1 cellular context compared by ENCODE assay signal in the genomic region with DNA sequence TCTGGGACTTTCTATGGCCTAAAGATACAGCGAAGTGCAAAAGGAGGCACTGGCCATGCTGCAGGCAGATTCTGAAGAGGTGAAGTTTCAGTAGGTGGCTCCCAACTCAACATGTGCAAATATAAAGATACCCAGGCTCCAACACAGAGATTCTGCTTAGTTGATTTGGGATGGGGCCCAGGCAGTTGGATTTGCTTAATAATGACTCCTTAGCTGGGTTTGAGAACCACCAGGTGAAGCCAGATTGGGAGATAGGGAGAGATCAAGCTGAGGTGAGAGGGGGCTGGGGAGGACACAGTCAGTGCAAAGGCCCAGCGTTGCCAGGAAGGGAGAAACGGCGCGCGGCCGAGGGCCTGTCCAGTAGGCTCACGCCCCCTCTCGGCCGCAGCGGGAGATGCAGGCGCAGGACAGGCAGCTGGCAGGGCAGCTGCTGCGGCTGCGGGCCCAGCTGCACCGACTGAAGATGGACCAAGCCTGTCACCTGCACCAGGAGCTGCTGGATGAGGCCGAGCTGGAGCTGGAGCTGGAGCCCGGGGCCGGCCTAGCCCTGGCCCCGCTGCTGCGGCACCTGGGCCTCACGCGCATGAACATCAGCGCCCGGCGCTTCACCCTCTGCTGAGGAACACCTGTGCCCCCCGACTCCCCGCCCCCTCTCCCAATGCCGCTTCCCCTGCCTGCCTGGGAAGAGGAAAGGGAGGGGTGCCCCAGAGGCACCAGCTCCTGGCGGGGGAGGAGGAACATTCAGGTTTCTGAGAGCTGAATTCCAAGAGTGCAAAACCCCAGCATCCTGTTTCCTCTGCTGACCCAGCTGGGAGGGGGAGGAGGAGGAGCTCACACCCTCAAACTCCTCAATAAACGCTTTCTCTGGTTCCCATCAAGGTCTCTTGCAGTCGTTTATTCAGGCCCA.
TF ChIP-seq lines count a peak whose summit lies in the region.

No MANE protein-coding gene starts in this region.

TF ChIP-seq in HepG2, 621 proteins besides CTCF, POLR2A, EP300 and RAD21 (continued from another document and continues in another):
- no peak for TF ChIP-seq MYNN (CRISPR knock-in tag; IDR thresholded peaks at IDR 0.05; ENCODE audit: low read depth)
- TF ChIP-seq ZSCAN31 (CRISPR knock-in tag; IDR thresholded peaks at IDR 0.05; ENCODE audit: low read depth): peak; percentile 86; the same call in 1 of the 2 replicates
- TF ChIP-seq ZBTB26 (CRISPR knock-in tag; IDR thresholded peaks at IDR 0.05; ENCODE audit: borderline replicate concordance): no peak
- no peak for TF ChIP-seq MAF1 (CRISPR knock-in tag; IDR thresholded peaks at IDR 0.05; ENCODE audit: borderline replicate concordance)
- TF ChIP-seq ZNF766 (CRISPR knock-in tag; IDR thresholded peaks at IDR 0.05; ENCODE audit: borderline replicate concordance): no peak
- no peak for TF ChIP-seq ZNF282 (IDR thresholded peaks at IDR 0.05; ENCODE audit: partially characterized antibody)
- peak; percentile 56; the same call in 1 of the 2 replicates for TF ChIP-seq SKIL (CRISPR knock-in tag; IDR thresholded peaks at IDR 0.05; ENCODE audit: borderline replicate concordance)
- TF ChIP-seq SCMH1 (CRISPR knock-in tag; IDR thresholded peaks at IDR 0.05; ENCODE audit: borderline replicate concordance): no peak
- peak; percentile 35 for TF ChIP-seq CEBPG (CRISPR knock-in tag; IDR thresholded peaks at IDR 0.05)
- TF ChIP-seq TRIM24 (CRISPR knock-in tag; IDR thresholded peaks at IDR 0.05): no peak
- TF ChIP-seq TBX2 (CRISPR knock-in tag; IDR thresholded peaks at IDR 0.05; ENCODE audit: borderline replicate concordance): peak; percentile 37; the same call in 1 of the 2 replicates
- no peak for TF ChIP-seq ZNF816 (CRISPR knock-in tag; IDR thresholded peaks at IDR 0.05; ENCODE audit: borderline replicate concordance)
- no peak for TF ChIP-seq ZSCAN9 (CRISPR knock-in tag; IDR thresholded peaks at IDR 0.05; ENCODE audit: borderline replicate concordance)
- TF ChIP-seq CREM (IDR thresholded peaks at IDR 0.05): no peak
- no peak for TF ChIP-seq CREM (CRISPR knock-in tag; IDR thresholded peaks at IDR 0.05)
- TF ChIP-seq, protein P1, sequence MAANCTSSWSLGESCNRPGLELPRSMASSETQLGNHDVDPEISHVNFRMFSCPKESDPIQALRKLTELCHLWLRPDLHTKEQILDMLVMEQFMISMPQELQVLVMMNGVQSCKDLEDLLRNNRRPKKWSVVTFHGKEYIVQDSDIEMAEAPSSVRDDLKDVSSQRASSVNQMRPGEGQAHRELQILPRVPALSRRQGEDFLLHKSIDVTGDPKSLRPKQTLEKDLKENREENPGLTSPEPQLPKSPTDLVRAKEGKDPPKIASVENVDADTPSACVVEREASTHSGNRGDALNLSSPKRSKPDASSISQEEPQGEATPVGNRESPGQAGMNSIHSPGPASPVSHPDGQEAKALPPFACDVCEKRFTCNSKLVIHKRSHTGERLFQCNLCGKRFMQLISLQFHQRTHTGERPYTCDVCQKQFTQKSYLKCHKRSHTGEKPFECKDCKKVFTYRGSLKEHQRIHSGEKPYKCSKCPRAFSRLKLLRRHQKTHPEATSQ (CRISPR knock-in tag; IDR thresholded peaks at IDR 0.05; ENCODE audit: borderline replicate concordance): no peak
- TF ChIP-seq ZNF607 (CRISPR knock-in tag; IDR thresholded peaks at IDR 0.05; ENCODE audit: borderline replicate concordance): no peak
- no peak for TF ChIP-seq KLF13 (CRISPR knock-in tag; IDR thresholded peaks at IDR 0.05)
- TF ChIP-seq, protein P2, sequence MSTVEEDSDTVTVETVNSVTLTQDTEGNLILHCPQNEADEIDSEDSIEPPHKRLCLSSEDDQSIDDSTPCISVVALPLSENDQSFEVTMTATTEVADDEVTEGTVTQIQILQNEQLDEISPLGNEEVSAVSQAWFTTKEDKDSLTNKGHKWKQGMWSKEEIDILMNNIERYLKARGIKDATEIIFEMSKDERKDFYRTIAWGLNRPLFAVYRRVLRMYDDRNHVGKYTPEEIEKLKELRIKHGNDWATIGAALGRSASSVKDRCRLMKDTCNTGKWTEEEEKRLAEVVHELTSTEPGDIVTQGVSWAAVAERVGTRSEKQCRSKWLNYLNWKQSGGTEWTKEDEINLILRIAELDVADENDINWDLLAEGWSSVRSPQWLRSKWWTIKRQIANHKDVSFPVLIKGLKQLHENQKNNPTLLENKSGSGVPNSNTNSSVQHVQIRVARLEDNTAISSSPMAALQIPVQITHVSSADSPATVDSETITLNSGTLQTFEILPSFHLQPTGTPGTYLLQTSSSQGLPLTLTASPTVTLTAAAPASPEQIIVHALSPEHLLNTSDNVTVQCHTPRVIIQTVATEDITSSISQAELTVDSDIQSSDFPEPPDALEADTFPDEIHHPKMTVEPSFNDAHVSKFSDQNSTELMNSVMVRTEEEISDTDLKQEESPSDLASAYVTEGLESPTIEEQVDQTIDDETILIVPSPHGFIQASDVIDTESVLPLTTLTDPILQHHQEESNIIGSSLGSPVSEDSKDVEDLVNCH (CRISPR knock-in tag; IDR thresholded peaks at IDR 0.05): no peak
- TF ChIP-seq HNRNPLL (IDR thresholded peaks at IDR 0.05; ENCODE audit: low read depth, low read length, poor library complexity, severe bottlenecking): peak; percentile 81
- TF ChIP-seq ZMYM3 (CRISPR knock-in tag; IDR thresholded peaks at IDR 0.05): peak; percentile 99
- TF ChIP-seq CREB1 (IDR thresholded peaks at IDR 0.05): no peak
- no peak for TF ChIP-seq CREB1 (CRISPR knock-in tag; IDR thresholded peaks at IDR 0.05)
- TF ChIP-seq ZNF432 (CRISPR knock-in tag; IDR thresholded peaks at IDR 0.05; ENCODE audit: borderline replicate concordance): no peak
- TF ChIP-seq YEATS4 (CRISPR knock-in tag; IDR thresholded peaks at IDR 0.05; ENCODE audit: borderline replicate concordance): no peak
- no peak for TF ChIP-seq ZNF644 (CRISPR knock-in tag; IDR thresholded peaks at IDR 0.05; ENCODE audit: low read depth)
- no peak for TF ChIP-seq WIZ (CRISPR knock-in tag; IDR thresholded peaks at IDR 0.05)
- no peak; the same call in 1 of the 2 replicates for TF ChIP-seq ZNF33B (CRISPR knock-in tag; IDR thresholded peaks at IDR 0.05)
- TF ChIP-seq KAT7 (CRISPR knock-in tag; IDR thresholded peaks at IDR 0.05; ENCODE audit: borderline replicate concordance): no peak
- TF ChIP-seq, protein P3, sequence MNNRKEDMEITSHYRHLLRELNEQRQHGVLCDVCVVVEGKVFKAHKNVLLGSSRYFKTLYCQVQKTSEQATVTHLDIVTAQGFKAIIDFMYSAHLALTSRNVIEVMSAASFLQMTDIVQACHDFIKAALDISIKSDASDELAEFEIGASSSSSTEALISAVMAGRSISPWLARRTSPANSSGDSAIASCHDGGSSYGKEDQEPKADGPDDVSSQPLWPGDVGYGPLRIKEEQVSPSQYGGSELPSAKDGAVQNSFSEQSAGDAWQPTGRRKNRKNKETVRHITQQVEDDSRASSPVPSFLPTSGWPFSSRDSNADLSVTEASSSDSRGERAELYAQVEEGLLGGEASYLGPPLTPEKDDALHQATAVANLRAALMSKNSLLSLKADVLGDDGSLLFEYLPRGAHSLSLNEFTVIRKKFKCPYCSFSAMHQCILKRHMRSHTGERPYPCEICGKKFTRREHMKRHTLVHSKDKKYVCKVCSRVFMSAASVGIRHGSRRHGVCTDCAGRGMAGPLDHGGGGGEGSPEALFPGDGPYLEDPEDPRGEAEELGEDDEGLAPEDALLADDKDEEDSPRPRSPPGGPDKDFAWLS (CRISPR knock-in tag; IDR thresholded peaks at IDR 0.05; ENCODE audit: borderline replicate concordance): no peak
- peak; percentile 31; the same call in 1 of the 2 replicates for TF ChIP-seq ETV5 (CRISPR knock-in tag; IDR thresholded peaks at IDR 0.05; ENCODE audit: borderline replicate concordance)
- TF ChIP-seq MAFF (IDR thresholded peaks at IDR 0.05; ENCODE audit: low read depth, low read length): no peak
- TF ChIP-seq DNMT3B (CRISPR knock-in tag; conservative IDR thresholded peaks at IDR 0.05): no peak
- no peak for TF ChIP-seq HMGA1 (CRISPR knock-in tag; conservative IDR thresholded peaks at IDR 0.05)
- TF ChIP-seq ZNF672 (CRISPR knock-in tag; IDR thresholded peaks at IDR 0.05): no peak
- TF ChIP-seq ZNF232 (CRISPR knock-in tag; IDR thresholded peaks at IDR 0.05; ENCODE audit: borderline replicate concordance): no peak
- no peak for TF ChIP-seq ZNF414 (CRISPR knock-in tag; IDR thresholded peaks at IDR 0.05)
- no peak for TF ChIP-seq SAFB2 (CRISPR knock-in tag; IDR thresholded peaks at IDR 0.05; ENCODE audit: borderline replicate concordance, low read depth)
- TF ChIP-seq MNT (IDR thresholded peaks at IDR 0.05): no peak
- no peak for TF ChIP-seq NFYC (CRISPR knock-in tag; IDR thresholded peaks at IDR 0.05)
- TF ChIP-seq ZNF468 (CRISPR knock-in tag; IDR thresholded peaks at IDR 0.05): no peak
- TF ChIP-seq ESRRA (CRISPR knock-in tag; IDR thresholded peaks at IDR 0.05; ENCODE audit: low read depth): no peak
- TF ChIP-seq ATF7 (IDR thresholded peaks at IDR 0.05): no peak
- TF ChIP-seq ATF7 (CRISPR knock-in tag; IDR thresholded peaks at IDR 0.05): no peak
- TF ChIP-seq ZNF34 (CRISPR knock-in tag; IDR thresholded peaks at IDR 0.05; ENCODE audit: borderline replicate concordance): no peak
- TF ChIP-seq, protein P4, sequence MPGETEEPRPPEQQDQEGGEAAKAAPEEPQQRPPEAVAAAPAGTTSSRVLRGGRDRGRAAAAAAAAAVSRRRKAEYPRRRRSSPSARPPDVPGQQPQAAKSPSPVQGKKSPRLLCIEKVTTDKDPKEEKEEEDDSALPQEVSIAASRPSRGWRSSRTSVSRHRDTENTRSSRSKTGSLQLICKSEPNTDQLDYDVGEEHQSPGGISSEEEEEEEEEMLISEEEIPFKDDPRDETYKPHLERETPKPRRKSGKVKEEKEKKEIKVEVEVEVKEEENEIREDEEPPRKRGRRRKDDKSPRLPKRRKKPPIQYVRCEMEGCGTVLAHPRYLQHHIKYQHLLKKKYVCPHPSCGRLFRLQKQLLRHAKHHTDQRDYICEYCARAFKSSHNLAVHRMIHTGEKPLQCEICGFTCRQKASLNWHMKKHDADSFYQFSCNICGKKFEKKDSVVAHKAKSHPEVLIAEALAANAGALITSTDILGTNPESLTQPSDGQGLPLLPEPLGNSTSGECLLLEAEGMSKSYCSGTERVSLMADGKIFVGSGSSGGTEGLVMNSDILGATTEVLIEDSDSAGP (CRISPR knock-in tag; IDR thresholded peaks at IDR 0.05; ENCODE audit: borderline replicate concordance): peak; percentile 73
- TF ChIP-seq HOXA7 (CRISPR knock-in tag; IDR thresholded peaks at IDR 0.05): no peak
- TF ChIP-seq, protein P5, sequence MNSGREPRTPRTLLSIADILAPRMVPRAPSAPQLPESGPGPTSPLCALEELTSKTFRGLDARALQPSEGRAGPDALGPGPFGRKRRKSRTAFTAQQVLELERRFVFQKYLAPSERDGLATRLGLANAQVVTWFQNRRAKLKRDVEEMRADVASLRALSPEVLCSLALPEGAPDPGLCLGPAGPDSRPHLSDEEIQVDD (CRISPR knock-in tag; IDR thresholded peaks at IDR 0.05; ENCODE audit: borderline replicate concordance): no peak
- TF ChIP-seq TCF12 (IDR thresholded peaks at IDR 0.05): no peak
- TF ChIP-seq TCF12 (CRISPR knock-in tag; IDR thresholded peaks at IDR 0.05): peak; percentile 61; the same call in 1 of the 2 replicates
- TF ChIP-seq FOXA3 (CRISPR knock-in tag; IDR thresholded peaks at IDR 0.05): no peak; the same call in 1 of the 2 replicates
- no peak for TF ChIP-seq ZNF781 (CRISPR knock-in tag; IDR thresholded peaks at IDR 0.05; ENCODE audit: borderline replicate concordance, not compliant biosample characterization)
- peak; percentile 49; the same call in 1 of the 2 replicates for TF ChIP-seq ERF (CRISPR knock-in tag; IDR thresholded peaks at IDR 0.05)
